12 cellular contexts compared by ENCODE assay signal in the genomic region with DNA sequence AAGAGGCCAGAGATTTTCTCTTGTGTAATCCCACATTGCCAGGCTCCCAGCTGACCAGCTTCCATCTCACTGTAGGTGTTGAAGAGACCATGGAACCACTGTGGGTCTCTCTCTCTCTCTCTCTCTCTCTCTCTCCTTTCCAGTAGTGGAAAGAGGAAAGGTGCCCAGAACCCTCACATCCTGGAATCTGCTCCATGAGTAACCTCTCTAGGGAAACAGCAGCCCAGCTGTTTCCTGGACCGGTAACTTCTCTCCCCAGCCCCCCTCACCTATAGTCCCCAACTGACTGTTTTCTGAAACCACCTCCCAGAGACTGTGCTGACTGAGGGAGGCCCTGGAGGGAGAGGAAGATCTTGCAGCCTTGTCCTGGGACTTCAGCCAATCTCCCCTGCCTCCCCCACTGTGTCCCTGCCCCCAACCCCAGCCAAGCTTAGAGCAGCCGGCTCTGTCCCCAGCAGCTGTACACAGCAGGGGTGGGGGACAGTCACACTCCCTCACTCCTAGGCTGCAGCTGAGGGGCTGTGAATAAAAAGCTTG. TPM values are rescaled to one million over a fixed set of nuclear protein-coding genes. Genes with fewer than 3 reads are reported as not detected.
DNase-seq lines count a peak whose midpoint lies in the region; ATAC-seq and TF ChIP-seq lines count a peak whose summit lies in the region.
"Had no signal": no experiment of that assay in that cellular context is flagged by ENCODE, and none has a peak within 500 bp of the region (broad histone marks: within the 10 kb centered on the region; RNA-seq: fewer than 3 reads in every experiment).

No MANE protein-coding gene starts in this region.

- no peak for TF ChIP-seq CTCF in RWPE1 (conservative IDR thresholded peaks at IDR 0.05; ENCODE audit: low read depth)
- no peak for TF ChIP-seq CTCF in neural progenitor cell (IDR thresholded peaks at IDR 0.05)

- H3K9ac ChIP-seq in neural progenitor cell = no peak overlapping the region

- POLR2A ChIA-PET in RWPE1 (lab: Yijun Ruan, JAX; ENCODE audit: low non-redundant PET) = no interaction called here

- no peaks in the 10 kb centered on the region for H3K9me3 ChIP-seq in neural progenitor cell (ENCODE audit: low read depth)

- no peaks in the 10 kb centered on the region for H3K79me2 ChIP-seq in neural progenitor cell (ENCODE audit: low read depth)

- peaks cover 28% of the 10 kb centered on the region for H3F3A ChIP-seq in neural progenitor cell (ENCODE audit: low read depth)

- H3K27me3 ChIP-seq in neural progenitor cell = no peaks in the 10 kb centered on the region

- peaks cover 7% of the 10 kb centered on the region for H3K27me3 Mint-ChIP-seq in neural progenitor cell (ENCODE audit: insufficient read depth, low read depth)
- peaks cover 1% of the 10 kb centered on the region for H3K27me3 Mint-ChIP-seq in activated naive CD8-positive, alpha-beta T cell treated with anti-CD3 and anti-CD28 coated beads, Interleukin-2, amount 50 U/mL, for 24 hours
- H3K27me3 Mint-ChIP-seq: activated naive CD4-positive, alpha-beta T cell treated with anti-CD3 and anti-CD28 coated beads, Interleukin-2, amount 50 U/mL, for 24 hours had no signal

- no peaks in the 10 kb centered on the region for H3K36me3 ChIP-seq in neural progenitor cell

- no peak for ATAC-seq in HG02571 (IDR thresholded peaks at IDR 0.05; ENCODE audit: unreplicated experiment)
- no peak for ATAC-seq in activated naive CD8-positive, alpha-beta T cell treated with anti-CD3 and anti-CD28 coated beads, Interleukin-2, amount 50 U/mL, for 24 hours

- H3K9me3 Mint-ChIP-seq in neural progenitor cell = no peaks in the 10 kb centered on the region
- no peaks in the 10 kb centered on the region for H3K9me3 Mint-ChIP-seq in activated naive CD8-positive, alpha-beta T cell treated with anti-CD3 and anti-CD28 coated beads, Interleukin-2, amount 50 U/mL, for 24 hours
- H3K9me3 Mint-ChIP-seq: activated naive CD4-positive, alpha-beta T cell treated with anti-CD3 and anti-CD28 coated beads, Interleukin-2, amount 50 U/mL, for 24 hours; CD8-positive, alpha-beta memory T cell had no signal

- H3K27ac ChIP-seq in RWPE1 (0 out of 2 replicates have a peak overlapping the region, but pooled peaks have one; percentile 3), neural progenitor cell (peak overlapping the region; percentile 75)

- no peak overlapping the region for H2AFZ ChIP-seq in neural progenitor cell (replicated peaks)

- no peak overlapping the region for H3K4me3 Mint-ChIP-seq in neural progenitor cell
- H3K4me3 Mint-ChIP-seq in activated naive CD8-positive, alpha-beta T cell treated with anti-CD3 and anti-CD28 coated beads, Interleukin-2, amount 50 U/mL, for 24 hours = no peak overlapping the region
- H3K4me3 Mint-ChIP-seq: activated naive CD4-positive, alpha-beta T cell treated with anti-CD3 and anti-CD28 coated beads, Interleukin-2, amount 50 U/mL, for 24 hours; CD8-positive, alpha-beta memory T cell had no signal

- H4K20me1 ChIP-seq in neural progenitor cell (ENCODE audit: low read depth) = no peaks in the 10 kb centered on the region

- H3K4me2 ChIP-seq in neural progenitor cell = peak overlapping the region; percentile 67

- peaks cover 26% of the 10 kb centered on the region for H3K36me3 Mint-ChIP-seq in neural progenitor cell
- peaks cover 4% of the 10 kb centered on the region for H3K36me3 Mint-ChIP-seq in activated naive CD8-positive, alpha-beta T cell treated with anti-CD3 and anti-CD28 coated beads, Interleukin-2, amount 50 U/mL, for 24 hours (ENCODE audit: low read depth)

- H3K4me3 ChIP-seq in neural progenitor cell = no peak overlapping the region

- H3K4me1 Mint-ChIP-seq in neural progenitor cell = peaks cover 40% of the 10 kb centered on the region
- peaks cover 10% of the 10 kb centered on the region for H3K4me1 Mint-ChIP-seq in activated naive CD8-positive, alpha-beta T cell treated with anti-CD3 and anti-CD28 coated beads, Interleukin-2, amount 50 U/mL, for 24 hours

- DNase-seq in GDM1 (lab: John Stamatoyannopoulos, UW) = peak; percentile 53
- DNase-seq in RWPE1 (ENCODE audit: low spot score) = no peak
- DNase-seq in globus pallidus (ENCODE audit: low spot score) = peak; percentile 59
- DNase-seq in neural progenitor cell (ENCODE audit: low spot score) = peak; percentile 72
- no peak for DNase-seq in cerebellar nuclear complex (lab: John Stamatoyannopoulos, UW)
- DNase-seq in activated T-cell treated with anti-CD3 and anti-CD28 coated beads, Interleukin-2, amount 50 U/mL, for 48 hours = no peak
- DNase-seq in activated naive CD8-positive, alpha-beta T cell treated with anti-CD3 and anti-CD28 coated beads, Interleukin-2, amount 50 U/mL, for 24 hours = no peak
- DNase-seq: activated CD4-positive, CD25-positive, alpha-beta regulatory T cell treated with anti-CD3 and anti-CD28 coated beads, Interleukin-2, amount 50 U/mL, for 72 hours; CD8-positive, alpha-beta memory T cell; islet precursor cell had no signal

- peak overlapping the region; percentile 79 for H3K27ac Mint-ChIP-seq in neural progenitor cell
- H3K27ac Mint-ChIP-seq in activated naive CD8-positive, alpha-beta T cell treated with anti-CD3 and anti-CD28 coated beads, Interleukin-2, amount 50 U/mL, for 24 hours = no peak overlapping the region
- H3K27ac Mint-ChIP-seq: activated naive CD4-positive, alpha-beta T cell treated with anti-CD3 and anti-CD28 coated beads, Interleukin-2, amount 50 U/mL, for 24 hours; CD8-positive, alpha-beta memory T cell had no signal

- H3K4me1 ChIP-seq in neural progenitor cell = peaks cover 33% of the 10 kb centered on the region

- CTCF ChIA-PET in RWPE1 (lab: Yijun Ruan, JAX) = interaction anchor here (0.5 to 2.6 kb wide), 6 partner anchors 10 to 873 kb away, joined by 3 to 16 read pairs (median 6); a partner anchor contains a TSS

RNA-seq across cellular contexts. Expression of a gene that starts 20.6 kb away (rescaled TPM):
- 5.1 and 8.9 TPM in 2 replicates for total RNA-seq in neural progenitor cell (ENCODE audit: low replicate concordance)

RNA-seq across cellular contexts. Expression of a gene that starts 49.0 kb away (rescaled TPM):
- total RNA-seq in neural progenitor cell (ENCODE audit: low replicate concordance) = 449 and 700 TPM in 2 replicates

Comparison
In these comparisons a context has a peak if more than half of its experiments do, and no peak if none do; other contexts are left out.
1. DNase-seq: peak in GDM1 (single experiment), globus pallidus (single experiment) and neural progenitor cell (single experiment); none in RWPE1 (single experiment), cerebellar nuclear complex (0 of 2), activated T-cell treated with anti-CD3 and anti-CD28 coated beads, Interleukin-2, amount 50 U/mL, for 48 hours (0 of 2) and activated naive CD8-positive, alpha-beta T cell treated with anti-CD3 and anti-CD28 coated beads, Interleukin-2, amount 50 U/mL, for 24 hours (single experiment).